In the genomic region with DNA sequence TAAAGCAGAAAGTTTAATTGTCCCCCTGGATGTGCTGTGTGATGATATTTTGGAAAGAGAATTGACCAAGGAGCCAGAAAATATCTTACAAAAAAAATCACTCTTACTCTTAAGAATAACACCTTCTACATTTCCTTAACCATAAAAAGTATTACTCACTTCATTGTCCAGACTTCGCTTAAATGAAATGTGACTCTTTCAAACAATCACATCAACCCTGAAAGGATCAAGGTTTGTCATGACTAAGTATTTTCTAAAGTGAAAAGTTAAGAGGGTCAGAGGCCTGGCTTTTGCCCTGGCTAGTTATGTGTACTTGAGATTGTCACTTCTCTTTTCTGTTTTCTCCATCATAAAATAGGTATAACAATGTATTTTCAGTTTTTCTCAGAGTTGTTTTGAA, we compare ENCODE assay signal across 1 cellular context.
TF ChIP-seq lines count a peak whose summit lies in the region.

No MANE protein-coding gene starts in this region.

TF ChIP-seq in A549, 52 proteins besides CTCF, POLR2A, EP300 and RAD21:
- no peak for TF ChIP-seq TP53 (CRISPR knock-in tag; IDR thresholded peaks at IDR 0.05)
- TF ChIP-seq RARB (CRISPR knock-in tag; IDR thresholded peaks at IDR 0.05) = no peak
- no peak for TF ChIP-seq CBX8 (IDR thresholded peaks at IDR 0.05)
- TF ChIP-seq, protein P1, sequence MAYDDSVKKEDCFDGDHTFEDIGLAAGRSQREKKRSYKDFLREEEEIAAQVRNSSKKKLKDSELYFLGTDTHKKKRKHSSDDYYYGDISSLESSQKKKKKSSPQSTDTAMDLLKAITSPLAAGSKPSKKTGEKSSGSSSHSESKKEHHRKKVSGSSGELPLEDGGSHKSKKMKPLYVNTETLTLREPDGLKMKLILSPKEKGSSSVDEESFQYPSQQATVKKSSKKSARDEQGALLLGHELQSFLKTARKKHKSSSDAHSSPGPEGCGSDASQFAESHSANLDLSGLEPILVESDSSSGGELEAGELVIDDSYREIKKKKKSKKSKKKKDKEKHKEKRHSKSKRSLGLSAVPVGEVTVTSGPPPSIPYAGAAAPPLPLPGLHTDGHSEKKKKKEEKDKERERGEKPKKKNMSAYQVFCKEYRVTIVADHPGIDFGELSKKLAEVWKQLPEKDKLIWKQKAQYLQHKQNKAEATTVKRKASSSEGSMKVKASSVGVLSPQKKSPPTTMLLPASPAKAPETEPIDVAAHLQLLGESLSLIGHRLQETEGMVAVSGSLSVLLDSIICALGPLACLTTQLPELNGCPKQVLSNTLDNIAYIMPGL (CRISPR knock-in tag; IDR thresholded peaks at IDR 0.05; ENCODE audit: borderline replicate concordance) = no peak
- TF ChIP-seq HOXB13 (CRISPR knock-in tag; IDR thresholded peaks at IDR 0.05; ENCODE audit: low read depth) = no peak
- no peak for TF ChIP-seq RCOR1 (IDR thresholded peaks at IDR 0.05; ENCODE audit: low read depth, low read length)
- TF ChIP-seq NFE2L2 (conservative IDR thresholded peaks at IDR 0.05; ENCODE audit: low read length) = no peak
- no peak for TF ChIP-seq HOXB5 (CRISPR knock-in tag; IDR thresholded peaks at IDR 0.05)
- TF ChIP-seq PHF8 (IDR thresholded peaks at IDR 0.05; ENCODE audit: borderline replicate concordance, low read depth) = no peak
- TF ChIP-seq, protein P2, sequence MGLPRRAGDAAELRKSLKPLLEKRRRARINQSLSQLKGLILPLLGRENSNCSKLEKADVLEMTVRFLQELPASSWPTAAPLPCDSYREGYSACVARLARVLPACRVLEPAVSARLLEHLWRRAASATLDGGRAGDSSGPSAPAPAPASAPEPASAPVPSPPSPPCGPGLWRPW (IDR thresholded peaks at IDR 0.05) = no peak
- TF ChIP-seq, protein P3, sequence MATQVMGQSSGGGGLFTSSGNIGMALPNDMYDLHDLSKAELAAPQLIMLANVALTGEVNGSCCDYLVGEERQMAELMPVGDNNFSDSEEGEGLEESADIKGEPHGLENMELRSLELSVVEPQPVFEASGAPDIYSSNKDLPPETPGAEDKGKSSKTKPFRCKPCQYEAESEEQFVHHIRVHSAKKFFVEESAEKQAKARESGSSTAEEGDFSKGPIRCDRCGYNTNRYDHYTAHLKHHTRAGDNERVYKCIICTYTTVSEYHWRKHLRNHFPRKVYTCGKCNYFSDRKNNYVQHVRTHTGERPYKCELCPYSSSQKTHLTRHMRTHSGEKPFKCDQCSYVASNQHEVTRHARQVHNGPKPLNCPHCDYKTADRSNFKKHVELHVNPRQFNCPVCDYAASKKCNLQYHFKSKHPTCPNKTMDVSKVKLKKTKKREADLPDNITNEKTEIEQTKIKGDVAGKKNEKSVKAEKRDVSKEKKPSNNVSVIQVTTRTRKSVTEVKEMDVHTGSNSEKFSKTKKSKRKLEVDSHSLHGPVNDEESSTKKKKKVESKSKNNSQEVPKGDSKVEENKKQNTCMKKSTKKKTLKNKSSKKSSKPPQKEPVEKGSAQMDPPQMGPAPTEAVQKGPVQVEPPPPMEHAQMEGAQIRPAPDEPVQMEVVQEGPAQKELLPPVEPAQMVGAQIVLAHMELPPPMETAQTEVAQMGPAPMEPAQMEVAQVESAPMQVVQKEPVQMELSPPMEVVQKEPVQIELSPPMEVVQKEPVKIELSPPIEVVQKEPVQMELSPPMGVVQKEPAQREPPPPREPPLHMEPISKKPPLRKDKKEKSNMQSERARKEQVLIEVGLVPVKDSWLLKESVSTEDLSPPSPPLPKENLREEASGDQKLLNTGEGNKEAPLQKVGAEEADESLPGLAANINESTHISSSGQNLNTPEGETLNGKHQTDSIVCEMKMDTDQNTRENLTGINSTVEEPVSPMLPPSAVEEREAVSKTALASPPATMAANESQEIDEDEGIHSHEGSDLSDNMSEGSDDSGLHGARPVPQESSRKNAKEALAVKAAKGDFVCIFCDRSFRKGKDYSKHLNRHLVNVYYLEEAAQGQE (IDR thresholded peaks at IDR 0.05) = no peak
